ENCODE assay signal across 14 cellular contexts in the genomic region with DNA sequence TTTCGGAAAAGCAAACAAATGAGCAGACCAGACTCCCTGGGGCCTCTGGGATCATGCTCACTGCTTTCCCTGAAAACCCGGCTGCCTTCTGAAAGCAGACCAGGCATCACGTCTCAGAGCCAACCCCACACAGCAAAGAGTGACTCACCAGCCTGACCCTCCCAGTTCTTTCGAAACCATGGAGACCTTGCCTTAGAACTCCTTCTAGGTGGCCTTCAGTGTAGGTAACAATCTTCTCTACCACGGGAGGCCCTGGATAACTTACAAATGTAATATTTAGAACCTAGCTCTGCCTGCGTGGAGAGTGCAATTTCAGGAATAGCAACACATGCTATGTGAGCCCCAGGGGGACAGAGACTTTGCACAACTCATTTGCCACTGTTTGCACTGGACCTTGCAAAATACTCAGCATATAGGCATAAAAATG.
DNase-seq lines count a peak whose midpoint lies in the region; FAIRE-seq and TF ChIP-seq lines count a peak whose summit lies in the region.
"Had no signal": no experiment of that assay in that cellular context is flagged by ENCODE, and none has a peak within 500 bp of the region (broad histone marks: within the 10 kb centered on the region; RNA-seq: fewer than 3 reads in every experiment).

No MANE protein-coding gene starts in this region.

- no peak overlapping the region for H2BK15ac ChIP-seq in H9 (ENCODE audit: low read depth, low read length)

- H2AK5ac ChIP-seq in H9 (ENCODE audit: insufficient read length, low read length), result no peak overlapping the region

- no peaks in the 10 kb centered on the region for H3K36me3 ChIP-seq in breast epithelium
- no peaks in the 10 kb centered on the region for H3K36me3 ChIP-seq in CD8-positive, alpha-beta memory T cell (ENCODE audit: insufficient read depth, low read length)
- H3K36me3 ChIP-seq: upper lobe of left lung had no signal

- H3T11ph ChIP-seq in H9 (ENCODE audit: low read length), result no peak overlapping the region

- H3K36me3 Mint-ChIP-seq in MCF 10A (ENCODE audit: insufficient read depth, unreplicated experiment) (peaks cover 5% of the 10 kb centered on the region), H9 (ENCODE audit: insufficient read depth in 1 of 3, low read depth in 3 of 3) (no peaks in the 10 kb centered on the region)
- H3K36me3 Mint-ChIP-seq in CD8-positive, alpha-beta memory T cell, result no peaks in the 10 kb centered on the region

- CTCF ChIA-PET in MCF 10A (lab: Yijun Ruan, JAX) (interaction anchor here (1.4 to 5.4 kb wide), 2 partner anchors 124 to 125 kb away, joined by 4 to 55 read pairs; no protein-coding TSS in a partner anchor), RWPE1 (lab: Yijun Ruan, JAX) (no interaction called here)
- CTCF ChIA-PET in CD8-positive, alpha-beta memory T cell (lab: Charles Lee), result no interaction called here

- no peaks in the 10 kb centered on the region for H3K9me3 Mint-ChIP-seq in MCF 10A (ENCODE audit: unreplicated experiment)
- no peaks in the 10 kb centered on the region for H3K9me3 Mint-ChIP-seq in CD8-positive, alpha-beta memory T cell
- H3K9me3 Mint-ChIP-seq in H9, result no peaks in the 10 kb centered on the region

- H4K5ac ChIP-seq in H9 (ENCODE audit: insufficient read length, low read depth, low read length), result no peak overlapping the region

- TF ChIP-seq CTCF in MCF 10A (IDR thresholded peaks at IDR 0.05; ENCODE audit: unreplicated experiment) (no peak), breast epithelium (IDR thresholded peaks at IDR 0.05) (no peak), RWPE1 (conservative IDR thresholded peaks at IDR 0.05; ENCODE audit: low read depth) (no peak), fibroblast of villous mesenchyme (IDR thresholded peaks at IDR 0.05; ENCODE audit: insufficient read depth, low read depth, low read length) (no peak), H9 (conservative IDR thresholded peaks at IDR 0.05) (no peak)

- intact Hi-C loops in MCF 10A (cut with micrococcal nuclease) (loop anchor here (10.0 kb wide), 1 partner anchor 444 kb away; a partner anchor contains a TSS), breast epithelium (cut with DNase I; ENCODE audit: low total_unique reads) (no loop called here)

- H3K4me2 ChIP-seq in H9 (ENCODE audit: insufficient read depth, insufficient read length, low read length), result no peak overlapping the region

- H2BK20ac ChIP-seq in H9 (ENCODE audit: low read depth, low read length, poor library complexity, severe bottlenecking), result no peak overlapping the region

- no peak overlapping the region for H3K27ac ChIP-seq in breast epithelium
- no peak overlapping the region for H3K27ac ChIP-seq in RWPE1
- no peak overlapping the region for H3K27ac ChIP-seq in CD8-positive, alpha-beta memory T cell (ENCODE audit: low read depth, low read length)
- no peak overlapping the region for H3K27ac ChIP-seq in H9 (ENCODE audit: insufficient read length, low read depth, low read length)
- H3K27ac ChIP-seq: upper lobe of left lung had no signal

- no peak overlapping the region for H3K4me3 ChIP-seq in breast epithelium
- no peak overlapping the region for H3K4me3 ChIP-seq in fibroblast of villous mesenchyme (ENCODE audit: low read depth, low read length)
- no peak overlapping the region for H3K4me3 ChIP-seq in CD8-positive, alpha-beta memory T cell (ENCODE audit: low read length)
- H3K4me3 ChIP-seq: upper lobe of left lung had no signal

- H3K9ac ChIP-seq in H9 (ENCODE audit: extremely low read depth, insufficient read length, low read length), result no peak overlapping the region

- H3K23ac ChIP-seq in H9 (ENCODE audit: insufficient read length, low read depth, low read length), result no peak overlapping the region

- TF ChIP-seq POLR2A in breast epithelium (IDR thresholded peaks at IDR 0.05), result no peak

- no CpG with 5 or more reads among the region's 6 CpGs for WGBS in H9 (ENCODE audit: extremely low coverage, insufficient read length, low lambda C conversion rate)

- no peak overlapping the region for H2BK12ac ChIP-seq in H9 (ENCODE audit: insufficient read length, low read depth, low read length)

- no TSS peak for BruUV-seq in MCF 10A (replicated peaks; lab: Mats Ljungman, UMichigan)

- H4K8ac ChIP-seq in H9 (replicated peaks; ENCODE audit: insufficient read length, low read depth, low read length), result no peak overlapping the region

- POLR2A ChIA-PET in MCF 10A (lab: Yijun Ruan, JAX), result interaction anchor here (0.7 to 1.5 kb wide), 4 partner anchors 9 to 135 kb away, joined by 3 to 4 read pairs (median 3); no protein-coding TSS in a partner anchor
- POLR2A ChIA-PET in RWPE1 (lab: Yijun Ruan, JAX; ENCODE audit: low non-redundant PET), result no interaction called here
- POLR2A ChIA-PET in CD8-positive, alpha-beta memory T cell (lab: Charles Lee), result no interaction called here

- H3K4me1 ChIP-seq in breast epithelium (no peaks in the 10 kb centered on the region), H9 (ENCODE audit: insufficient read depth, low read length) (peaks cover 3% of the 10 kb centered on the region; the same call in 1 of the 2 replicates)
- H3K4me1 ChIP-seq in CD8-positive, alpha-beta memory T cell (ENCODE audit: insufficient read depth, low read length), result no peaks in the 10 kb centered on the region
- H3K4me1 ChIP-seq: upper lobe of left lung had no signal

- H3K27me3 Mint-ChIP-seq in MCF 10A (ENCODE audit: insufficient read depth, unreplicated experiment) (no peaks in the 10 kb centered on the region), H9 (ENCODE audit: low read depth) (peaks cover 2% of the 10 kb centered on the region)
- H3K27me3 Mint-ChIP-seq in CD8-positive, alpha-beta memory T cell, result peaks cover 7 to 13% of the 10 kb centered on the region in 2 donors

- H3K4me1 Mint-ChIP-seq in MCF 10A (ENCODE audit: insufficient read depth, unreplicated experiment) (peaks cover 32% of the 10 kb centered on the region), H9 (peaks cover 16 to 17% of the 10 kb centered on the region in 2 experiments)
- no peaks in the 10 kb centered on the region for H3K4me1 Mint-ChIP-seq in CD8-positive, alpha-beta memory T cell

- DNase-seq in MCF 10A (ENCODE audit: unreplicated experiment), result peak; percentile 98
- DNase-seq in breast epithelium (ENCODE audit: low spot score in 2 of 2), result no peak
- peak; percentile 73 for DNase-seq in RWPE1 (ENCODE audit: low spot score)
- peak; percentile 47 for DNase-seq in fibroblast of villous mesenchyme (ENCODE audit: low read depth)
- peak; percentile 57 for DNase-seq in urothelium cell line (ENCODE audit: low spot score)
- DNase-seq in activated effector memory CD4-positive, alpha-beta T cell treated with Interleukin-2 at 50 U/mL for 16 hours, result no peak
- DNase-seq in CD8-positive, alpha-beta memory T cell, result no peak
- no peak for DNase-seq in H9
- DNase-seq: amygdala, C1 segment of cervical spinal cord, NCI-H2227 treated with DMSO at 0.1 percent for 48 hours, T-helper 2 cell, upper lobe of left lung had no signal

- H3K27me3 ChIP-seq in breast epithelium (no peaks in the 10 kb centered on the region), H9 (ENCODE audit: insufficient read depth, low read length) (no peaks in the 10 kb centered on the region)
- no peaks in the 10 kb centered on the region for H3K27me3 ChIP-seq in CD8-positive, alpha-beta memory T cell (ENCODE audit: insufficient read depth, low read length, poor library complexity, severe bottlenecking)
- H3K27me3 ChIP-seq: upper lobe of left lung had no signal

- FAIRE-seq in urothelium cell line (lab: Jason Lieb, UNC), result no peak

- H3K79me1 ChIP-seq in H9 (ENCODE audit: insufficient read depth, low read depth, low read length, poor library complexity, severe bottlenecking), result no peaks in the 10 kb centered on the region

- H2AFZ ChIP-seq in H9 (ENCODE audit: low read length), result no peak overlapping the region

- no peaks in the 10 kb centered on the region for H3K23me2 ChIP-seq in H9 (ENCODE audit: insufficient read length, low read depth, low read length, poor library complexity, severe bottlenecking)

- H3K9me3 ChIP-seq in breast epithelium, result no peaks in the 10 kb centered on the region
- H3K9me3 ChIP-seq in CD8-positive, alpha-beta memory T cell (ENCODE audit: low read length), result no peaks in the 10 kb centered on the region
- no peaks in the 10 kb centered on the region for H3K9me3 ChIP-seq in H9 (ENCODE audit: control insufficient read depth, low read depth, low read length)
- H3K9me3 ChIP-seq: upper lobe of left lung had no signal

- H3K14ac ChIP-seq in H9 (ENCODE audit: insufficient read depth, low read length), result no peak overlapping the region

- no peak overlapping the region for H3K4ac ChIP-seq in H9 (ENCODE audit: low read depth, low read length)

- no peak overlapping the region for H3K56ac ChIP-seq in H9 (ENCODE audit: insufficient read length, low read depth, low read length)

- H3K79me2 ChIP-seq in H9 (ENCODE audit: insufficient read depth, low read length), result no peaks in the 10 kb centered on the region

- H3K4me3 Mint-ChIP-seq in MCF 10A (ENCODE audit: unreplicated experiment), result no peak overlapping the region
- no peak overlapping the region for H3K4me3 Mint-ChIP-seq in CD8-positive, alpha-beta memory T cell
- no peak overlapping the region for H3K4me3 Mint-ChIP-seq in H9

- no peak overlapping the region for H4K91ac ChIP-seq in H9 (ENCODE audit: insufficient read length, low read depth, low read length)

- no peak overlapping the region for H2BK120ac ChIP-seq in H9 (ENCODE audit: low read depth, low read length, poor library complexity, severe bottlenecking)

- H3K27ac Mint-ChIP-seq in MCF 10A (ENCODE audit: low read depth, unreplicated experiment) (no peak overlapping the region), H9 (no peak overlapping the region)
- H3K27ac Mint-ChIP-seq in CD8-positive, alpha-beta memory T cell, result no peak overlapping the region
- H3K27ac Mint-ChIP-seq: progenitor cell of endocrine pancreas had no signal

- no peaks in the 10 kb centered on the region for H4K20me1 ChIP-seq in H9 (ENCODE audit: control insufficient read depth, insufficient read depth, insufficient read length)

- no peak overlapping the region for H3K18ac ChIP-seq in H9 (ENCODE audit: insufficient read length, low read depth, low read length)

- H2BK5ac ChIP-seq in H9 (ENCODE audit: insufficient read length, low read length), result no peak overlapping the region

Comparison
In these comparisons a context has a peak if more than half of its experiments do, and no peak if none do; other contexts are left out.
1. DNase-seq: peak in MCF 10A (single experiment), RWPE1 (single experiment), fibroblast of villous mesenchyme (single experiment) and urothelium cell line (single experiment); none in breast epithelium (0 of 2), activated effector memory CD4-positive, alpha-beta T cell treated with Interleukin-2 at 50 U/mL for 16 hours (single experiment), CD8-positive, alpha-beta memory T cell (0 of 5) and H9 (single experiment).